Comparison of ENCODE assay signal across 9 cellular contexts in genomic region chr20:57464642-57465211, GRCh38.
DNase-seq lines count a peak whose midpoint lies in the region; ATAC-seq and TF ChIP-seq lines count a peak whose summit lies in the region.
"Had no signal": no experiment of that assay in that cellular context is flagged by ENCODE, and none has a peak within 500 bp of the region (broad histone marks: within the 10 kb centered on the region; RNA-seq: fewer than 3 reads in every experiment).

No MANE protein-coding gene starts in this region.

- peak; percentile 18 for TF ChIP-seq CTCF in activated CD8-positive, alpha-beta T cell treated with anti-CD3 and anti-CD28 coated beads for 36 hours (IDR thresholded peaks at IDR 0.05)
- TF ChIP-seq CTCF in mucosa of descending colon (IDR thresholded peaks at IDR 0.05): no peak

- CTCF ChIA-PET in activated CD8-positive, alpha-beta T cell treated with anti-CD3 and anti-CD28 coated beads for 36 hours (lab: Charles Lee): interaction anchor here (1.1 to 1.4 kb wide), 3 partner anchors 9 to 31 kb away, joined by 3 to 4 read pairs (median 4); no protein-coding TSS in a partner anchor

- H3K27ac Mint-ChIP-seq in activated CD8-positive, alpha-beta T cell treated with anti-CD3 and anti-CD28 coated beads for 36 hours: no peak overlapping the region

- no peaks in the 10 kb centered on the region for H3K9me3 Mint-ChIP-seq in activated CD8-positive, alpha-beta T cell treated with anti-CD3 and anti-CD28 coated beads for 36 hours

- intact Hi-C loops in activated CD8-positive, alpha-beta T cell treated with anti-CD3 and anti-CD28 coated beads for 36 hours (cut with micrococcal nuclease): no loop called here
- intact Hi-C loops in mucosa of descending colon (cut with DNase I, micrococcal nuclease) (no loop called here), cardiac septum (cut with DNase I) (no loop called here)

- H3K4me3 ChIP-seq in mucosa of descending colon: no peak overlapping the region

- TF ChIP-seq RAD21 in Ishikawa (IDR thresholded peaks at IDR 0.05; ENCODE audit: low read depth): peak; percentile 12; the same call in 1 of the 2 replicates

- no peaks in the 10 kb centered on the region for H3K27me3 Mint-ChIP-seq in activated CD8-positive, alpha-beta T cell treated with anti-CD3 and anti-CD28 coated beads for 36 hours

- no peaks in the 10 kb centered on the region for H3K36me3 Mint-ChIP-seq in activated CD8-positive, alpha-beta T cell treated with anti-CD3 and anti-CD28 coated beads for 36 hours (ENCODE audit: low read depth)

- no peaks in the 10 kb centered on the region for H3K36me3 ChIP-seq in mucosa of descending colon (ENCODE audit: low read depth)

- TF ChIP-seq EP300 in Ishikawa (IDR thresholded peaks at IDR 0.05; ENCODE audit: borderline replicate concordance): no peak

- H3K4me1 Mint-ChIP-seq in activated CD8-positive, alpha-beta T cell treated with anti-CD3 and anti-CD28 coated beads for 36 hours (ENCODE audit: low read depth): no peaks in the 10 kb centered on the region

- no peak overlapping the region for H3K4me3 Mint-ChIP-seq in activated CD8-positive, alpha-beta T cell treated with anti-CD3 and anti-CD28 coated beads for 36 hours

- no peaks in the 10 kb centered on the region for H3K4me1 ChIP-seq in mucosa of descending colon (ENCODE audit: low read depth)

- POLR2A ChIA-PET in activated CD8-positive, alpha-beta T cell treated with anti-CD3 and anti-CD28 coated beads for 36 hours (lab: Charles Lee): interaction anchor here (1.0 to 1.1 kb wide), 2 partner anchors 9 to 62 kb away, joined by 3 read pairs; no protein-coding TSS in a partner anchor

- DNase-seq in EH (ENCODE audit: low read depth) (peak; percentile 18), mucosa of descending colon (peak in 1 of 3 donors; percentile 44), DMS153 (lab: John Stamatoyannopoulos, UW) (no peak), cardiac septum (ENCODE audit: low spot score) (no peak)
- peak; percentile 30 for DNase-seq in activated CD8-positive, alpha-beta T cell treated with anti-CD3 and anti-CD28 coated beads for 36 hours
- DNase-seq: T-helper 1 cell had no signal

- peak; percentile 74 for ATAC-seq in activated CD8-positive, alpha-beta T cell treated with anti-CD3 and anti-CD28 coated beads for 36 hours
- ATAC-seq in mucosa of descending colon (peak; percentile 74), GM21723 (IDR thresholded peaks at IDR 0.05; ENCODE audit: unreplicated experiment) (no peak), GM21786 (IDR thresholded peaks at IDR 0.05; ENCODE audit: unreplicated experiment) (no peak)

- H3K9me3 ChIP-seq in mucosa of descending colon: no peaks in the 10 kb centered on the region

TF ChIP-seq in Ishikawa, 13 proteins besides CTCF, POLR2A, EP300 and RAD21:
- TF ChIP-seq CEBPB (IDR thresholded peaks at IDR 0.05) (peak; percentile 96), EGR1 (IDR thresholded peaks at IDR 0.05) (no peak)

Comparison
In these comparisons a context has a peak if more than half of its experiments do, and no peak if none do; other contexts are left out.
1. DNase-seq: peak in EH (single experiment) and activated CD8-positive, alpha-beta T cell treated with anti-CD3 and anti-CD28 coated beads for 36 hours (single experiment); none in DMS153 (single experiment) and cardiac septum (single experiment).
2. ATAC-seq: peak in activated CD8-positive, alpha-beta T cell treated with anti-CD3 and anti-CD28 coated beads for 36 hours (single experiment) and mucosa of descending colon (single experiment); none in GM21723 (single experiment) and GM21786 (single experiment).